Comparison of ENCODE assay signal across 9 cellular contexts in genomic region chr5:32233220-32233695, GRCh38. TPM values are rescaled to one million over a fixed set of nuclear protein-coding genes. Genes with fewer than 3 reads are reported as not detected.
A peak's percentile ranks its signal among the peaks of the same experiment; 100 is the strongest.
DNase-seq lines count a peak whose midpoint lies in the region; ATAC-seq, FAIRE-seq and TF ChIP-seq lines count a peak whose summit lies in the region.
"Had no signal": no experiment of that assay in that cellular context is flagged by ENCODE, and none has a peak within 500 bp of the region (broad histone marks: within the 10 kb centered on the region; RNA-seq: fewer than 3 reads in every experiment).

No MANE protein-coding gene starts in this region.

- TF ChIP-seq EP300 in HepG2 (IDR thresholded peaks at IDR 0.05; ENCODE audit: low read depth in 2 of 2, low read length in 2 of 2) (no peak), HepG2 (CRISPR knock-in tag; IDR thresholded peaks at IDR 0.05; ENCODE audit: borderline replicate concordance) (no peak), suprapubic skin (IDR thresholded peaks at IDR 0.05) (no peak)

- no peaks in the 10 kb centered on the region for H3K9me2 ChIP-seq in Karpas-422 (replicated peaks; ENCODE audit: insufficient read depth, low read length)

- H3K9ac ChIP-seq in Karpas-422 (ENCODE audit: low read length), result no peak overlapping the region
- H3K9ac ChIP-seq in astrocyte (ENCODE audit: low read length), result peak overlapping the region; percentile 34
- H3K9ac ChIP-seq in HepG2 (ENCODE audit: insufficient read depth, low read depth, low read length), result peak overlapping the region; percentile 78

- H3K36me3 ChIP-seq in Karpas-422 (ENCODE audit: insufficient read depth, low read length) (peaks cover 66% of the 10 kb centered on the region), astrocyte (ENCODE audit: insufficient read depth, low read length) (peaks cover 8% of the 10 kb centered on the region), HepG2 (replicated peaks in 1 of 2; ENCODE audit: control insufficient read depth in 1 of 2, insufficient read depth in 2 of 2, low read length in 2 of 2) (peaks cover 14 to 55% of the 10 kb centered on the region in 2 experiments), suprapubic skin (peaks cover 51% of the 10 kb centered on the region)

- no peaks in the 10 kb centered on the region for H3K27me3 Mint-ChIP-seq in astrocyte (ENCODE audit: low read depth, unreplicated experiment)

- no peaks in the 10 kb centered on the region for H3K9me3 Mint-ChIP-seq in astrocyte (ENCODE audit: unreplicated experiment)

- no peak overlapping the region for H2AFZ ChIP-seq in Karpas-422 (ENCODE audit: low read length)
- no peak overlapping the region for H2AFZ ChIP-seq in astrocyte (ENCODE audit: low read depth, low read length)
- H2AFZ ChIP-seq in HepG2 (ENCODE audit: low read length), result no peak overlapping the region

- no peak overlapping the region for H3K27ac Mint-ChIP-seq in astrocyte (ENCODE audit: unreplicated experiment)

- no peak for TF ChIP-seq CTCF in astrocyte (IDR thresholded peaks at IDR 0.05; ENCODE audit: insufficient read depth, low read depth, low read length)
- no peak for TF ChIP-seq CTCF in HepG2 (CRISPR knock-in tag; IDR thresholded peaks at IDR 0.05)
- no peak for TF ChIP-seq CTCF in suprapubic skin (IDR thresholded peaks at IDR 0.05)
- no peak for TF ChIP-seq CTCF in GM10248 (IDR thresholded peaks at IDR 0.05; ENCODE audit: control extremely low read depth, extremely low read depth, low read depth, missing control alignments)

- no peaks in the 10 kb centered on the region for H4K20me1 ChIP-seq in Karpas-422 (ENCODE audit: insufficient read depth, low read depth, low read length)
- H4K20me1 ChIP-seq in astrocyte (ENCODE audit: insufficient read depth, low read length), result no peaks in the 10 kb centered on the region
- H4K20me1 ChIP-seq in HepG2 (ENCODE audit: insufficient read depth, low read length), result no peaks in the 10 kb centered on the region

- no peak overlapping the region for H3K4me3 Mint-ChIP-seq in astrocyte (ENCODE audit: unreplicated experiment)

- in situ Hi-C loops in HepG2 (cut with HindIII; ENCODE audit: extremely low pct_ligation_motif_present, low pct_unique_long_range_greater_than_20kb), result no loop called here

- ATAC-seq in HepG2 (peak; percentile 53), HG03439 (IDR thresholded peaks at IDR 0.05; ENCODE audit: unreplicated experiment) (no peak)

- FAIRE-seq in astrocyte (lab: Jason Lieb, UNC) (no peak), HepG2 (lab: Jason Lieb, UNC) (no peak)

- TF ChIP-seq POLR2A in HepG2 (IDR thresholded peaks at IDR 0.05; ENCODE audit: insufficient read depth in 1 of 2, low read depth in 2 of 2, low read length in 2 of 2) (no peak), suprapubic skin (IDR thresholded peaks at IDR 0.05) (no peak)

- H3K4me1 ChIP-seq in Karpas-422 (ENCODE audit: low read length) (peaks cover 26% of the 10 kb centered on the region), astrocyte (ENCODE audit: insufficient read depth, low read length) (peaks cover 22% of the 10 kb centered on the region), HepG2 (ENCODE audit: insufficient read depth, low read length) (peaks cover 56% of the 10 kb centered on the region), suprapubic skin (peaks cover 29% of the 10 kb centered on the region)

- H3K4me3 ChIP-seq in Karpas-422 (ENCODE audit: low read length) (no peak overlapping the region), astrocyte (ENCODE audit: insufficient read depth, low read depth, low read length) (no peak overlapping the region), HepG2 (replicated peaks in 1 of 3; ENCODE audit: insufficient read depth in 1 of 3, low read depth in 2 of 3, low read length in 3 of 3) (no peak overlapping the region), suprapubic skin (no peak overlapping the region)

- H3K79me2 ChIP-seq in Karpas-422 (ENCODE audit: low read length) (peaks cover 11% of the 10 kb centered on the region; the same call in 1 of the 2 replicates), astrocyte (ENCODE audit: insufficient read depth, low read length) (no peaks in the 10 kb centered on the region), HepG2 (ENCODE audit: insufficient read depth, low read length) (peaks cover 3% of the 10 kb centered on the region)

- BruUV-seq in HepG2 (replicated peaks; lab: Mats Ljungman, UMichigan), result no TSS peak

- H3K9me3 ChIP-seq in Karpas-422 (ENCODE audit: low read length) (no peaks in the 10 kb centered on the region), astrocyte (ENCODE audit: insufficient read depth, low read depth, low read length) (no peaks in the 10 kb centered on the region), HepG2 (ENCODE audit: low read length) (no peaks in the 10 kb centered on the region), suprapubic skin (no peaks in the 10 kb centered on the region)
- H3K9me3 ChIP-seq: neutrophil had no signal

- peaks cover 23% of the 10 kb centered on the region for H3K36me3 Mint-ChIP-seq in astrocyte (ENCODE audit: low read depth, unreplicated experiment)

- peaks cover 24% of the 10 kb centered on the region for H3K4me1 Mint-ChIP-seq in astrocyte (ENCODE audit: low read depth, unreplicated experiment)

- H3K4me2 ChIP-seq in Karpas-422 (ENCODE audit: low read depth, low read length, poor library complexity, severe bottlenecking) (no peak overlapping the region), astrocyte (ENCODE audit: low read length) (peak overlapping the region; percentile 72), HepG2 (ENCODE audit: low read depth, low read length) (peak overlapping the region; percentile 49)

- 11% methylated on average over 3 of the region's 3 CpGs for WGBS in HepG2 (ENCODE audit: low lambda C conversion rate)
- WGBS in suprapubic skin, result 75% methylated on average over 3 of the region's 3 CpGs

- DNase-seq in Karpas-422 (no peak), astrocyte (ENCODE audit: low read depth) (no peak), HepG2 (ENCODE audit: low spot score) (no peak), suprapubic skin (ENCODE audit: low spot score in 2 of 2) (no peak), DMS 273 treated with DMSO at 0.1 percent for 48 hours (lab: John Stamatoyannopoulos, UW) (no peak), GM10248 (ENCODE audit: extremely low spot score) (no peak)
- DNase-seq in activated naive CD4-positive, alpha-beta T cell (lab: John Stamatoyannopoulos, UW), result no peak

- no peaks in the 10 kb centered on the region for H3K27me3 ChIP-seq in Karpas-422 (ENCODE audit: low read length)
- H3K27me3 ChIP-seq in astrocyte (ENCODE audit: insufficient read depth, low read length), result no peaks in the 10 kb centered on the region
- no peaks in the 10 kb centered on the region for H3K27me3 ChIP-seq in HepG2 (ENCODE audit: control insufficient read depth in 1 of 2, insufficient read depth in 2 of 2, low read length in 2 of 2)
- H3K27me3 ChIP-seq in suprapubic skin, result no peaks in the 10 kb centered on the region
- H3K27me3 ChIP-seq: neutrophil had no signal

- TF ChIP-seq RAD21 in HepG2 (CRISPR knock-in tag; IDR thresholded peaks at IDR 0.05), result no peak

- intact Hi-C loops in HepG2 (cut with micrococcal nuclease; ENCODE audit: unreplicated experiment), result loop anchor here (1.0 to 2.0 kb wide), 4 partner anchors 42 to 98 kb away; partner anchors contain the start of gene MTMR12

- CTCF ChIA-PET in HepG2 (lab: Yijun Ruan, JAX; ENCODE audit: low intra/inter-chr PET ratio, low total read pairs) (interaction anchor here (1.4 to 2.8 kb wide), 2 partner anchors 86 to 96 kb away, joined by 3 to 19 read pairs; no protein-coding TSS in a partner anchor), GM10248 (lab: Yijun Ruan, JAX) (interaction anchor here (0.6 to 8.8 kb wide), 30 partner anchors 10 to 398 kb away, joined by 3 to 204 read pairs (median 6); partner anchors contain the start of gene MTMR12)

- peak overlapping the region; percentile 71 for H3K27ac ChIP-seq in Karpas-422 (ENCODE audit: low read length)
- peak overlapping the region; percentile 66 for H3K27ac ChIP-seq in astrocyte (ENCODE audit: low read depth, low read length)
- H3K27ac ChIP-seq in HepG2 (ENCODE audit: extremely low read length, insufficient read depth, low read length), result peak overlapping the region; percentile 97
- peak overlapping the region; percentile 74 for H3K27ac ChIP-seq in suprapubic skin
- H3K27ac ChIP-seq: neutrophil had no signal

- POLR2A ChIA-PET in HepG2 (lab: Yijun Ruan, JAX), result interaction anchor here (0.7 to 4.6 kb wide), 14 partner anchors 8 to 250 kb away, joined by 3 to 78 read pairs (median 6); partner anchors contain the start of genes GOLPH3, MTMR12 and ZFR
- POLR2A ChIA-PET in GM10248 (lab: Yijun Ruan, JAX), result no interaction called here

TF ChIP-seq in HepG2, 621 proteins besides CTCF, POLR2A, EP300 and RAD21 (continues in another document):
- TF ChIP-seq ZNF839 (CRISPR knock-in tag; IDR thresholded peaks at IDR 0.05; ENCODE audit: borderline replicate concordance), result no peak

RNA-seq across cellular contexts. Expression of gene GOLPH3, which starts 59.1 kb away (rescaled TPM):
- total RNA-seq in Karpas-422 (2014; rRNA removed; shearing (Covaris generic); ENCODE audit: low replicate concordance), result 54.4 and 78.1 TPM in 2 replicates
- 114 and 124 TPM in 2 replicates for total RNA-seq in astrocyte
- 84.5 and 102 TPM in 2 replicates for total RNA-seq in HepG2 (2016; rRNA removed; fragmentation: Illumina TruSeq; extraction: Trizol)
- 20.7 and 21.6 TPM in 2 replicates for total RNA-seq in HepG2 (2016; cell fraction: cytosol; rRNA removed; fragmentation: Illumina TruSeq; extraction: Trizol; ENCODE audit: low read depth)
- total RNA-seq in HepG2 (2016; cell fraction: insoluble cytoplasmic fraction; rRNA removed; fragmentation: Illumina TruSeq; extraction: Trizol), result 86.0 and 93.9 TPM in 2 replicates
- total RNA-seq in HepG2 (2016; cell fraction: membrane; rRNA removed; fragmentation: Illumina TruSeq; extraction: Trizol), result 76.0 and 82.4 TPM in 2 replicates
- total RNA-seq in HepG2 (2016; cell fraction: nucleus; rRNA removed; fragmentation: Illumina TruSeq; extraction: Trizol), result 42.1 and 43.2 TPM in 2 replicates
- polyA plus RNA-seq in HepG2 (2011; rRNA removed), result 52.5 and 59.5 TPM in 2 replicates
- polyA plus RNA-seq in HepG2 (2011; cell fraction: cytosol; rRNA removed), result 36.8 and 52.8 TPM in 2 replicates
- polyA plus RNA-seq in HepG2 (2011; cell fraction: nucleus; rRNA removed), result 22.0 TPM in 2 replicates
- 57.7 and 69.6 TPM in 2 replicates for polyA plus RNA-seq in HepG2 (2012)
- 12.8 and 16.5 TPM in 2 replicates for polyA plus RNA-seq in HepG2 (2016; cell fraction: cytosol; fragmentation: Illumina TruSeq; extraction: Trizol; ENCODE audit: low read depth)
- polyA plus RNA-seq in HepG2 (2016; cell fraction: insoluble cytoplasmic fraction; fragmentation: Illumina TruSeq; extraction: Trizol; ENCODE audit: low read depth), result 135 and 138 TPM in 2 replicates
- 56.5 and 60.8 TPM in 2 replicates for polyA plus RNA-seq in HepG2 (2016; cell fraction: membrane; fragmentation: Illumina TruSeq; extraction: Trizol; ENCODE audit: low read depth)
- polyA plus RNA-seq in HepG2 (2016; cell fraction: nucleus; fragmentation: Illumina TruSeq; extraction: Trizol; ENCODE audit: insufficient read depth, low read depth), result 72.8 and 76.3 TPM in 2 replicates
- polyA minus RNA-seq in HepG2 (2011; rRNA and poly(A)+ RNA removed; ENCODE audit: low replicate concordance), result 91.4 and 138 TPM in 2 replicates
- 69.1 and 70.2 TPM in 2 replicates for polyA minus RNA-seq in HepG2 (2011; cell fraction: cytosol; rRNA and poly(A)+ RNA removed)
- 52.3 and 58.3 TPM in 2 replicates for polyA minus RNA-seq in HepG2 (2011; cell fraction: nucleus; rRNA and poly(A)+ RNA removed)
- total RNA-seq in suprapubic skin, result 10 to 100 TPM; 44.8 to 70.3 (median 58.9) TPM
